ENCODE assay signal across 14 cellular contexts in genomic region chr11:95584589-95584988, GRCh38.
DNase-seq lines count a peak whose midpoint lies in the region; ATAC-seq, FAIRE-seq and TF ChIP-seq lines count a peak whose summit lies in the region.
"Had no signal": no experiment of that assay in that cellular context is flagged by ENCODE, and none has a peak within 500 bp of the region (broad histone marks: within the 10 kb centered on the region; RNA-seq: fewer than 3 reads in every experiment).

No MANE protein-coding gene starts in this region.

- H3K36me3 ChIP-seq in astrocyte (ENCODE audit: insufficient read depth, low read length) = no peaks in the 10 kb centered on the region
- H3K36me3 ChIP-seq in small intestine (ENCODE audit: control insufficient read depth in 2 of 2, insufficient read depth in 2 of 2, low read length in 2 of 2) = no peaks in the 10 kb centered on the region
- H3K36me3 ChIP-seq in sigmoid colon = no peaks in the 10 kb centered on the region
- H3K36me3 ChIP-seq: upper lobe of left lung had no signal

- H4K20me1 ChIP-seq in astrocyte (ENCODE audit: insufficient read depth, low read length) = no peaks in the 10 kb centered on the region

- no peak overlapping the region for H3K4me3 ChIP-seq in GM12875 (ENCODE audit: low read depth, low read length)
- no peak overlapping the region for H3K4me3 ChIP-seq in astrocyte (ENCODE audit: insufficient read depth, low read depth, low read length)
- H3K4me3 ChIP-seq in small intestine (ENCODE audit: low read depth in 1 of 2, low read length in 2 of 2) = no peak overlapping the region
- no peak overlapping the region for H3K4me3 ChIP-seq in sigmoid colon
- H3K4me3 ChIP-seq: upper lobe of left lung had no signal

- TF ChIP-seq CTCF in GM12875 (IDR thresholded peaks at IDR 0.05; ENCODE audit: borderline replicate concordance, insufficient read depth, low read depth, low read length) = peak; percentile 2; the same call in 1 of the 2 replicates
- TF ChIP-seq CTCF in astrocyte (IDR thresholded peaks at IDR 0.05; ENCODE audit: insufficient read depth, low read depth, low read length) = no peak
- no peak for TF ChIP-seq CTCF in sigmoid colon (IDR thresholded peaks at IDR 0.05)
- no peak for TF ChIP-seq CTCF in foreskin keratinocyte (conservative IDR thresholded peaks at IDR 0.05)

- no peaks in the 10 kb centered on the region for H3K27me3 ChIP-seq in astrocyte (ENCODE audit: insufficient read depth, low read length)
- H3K27me3 ChIP-seq in small intestine (ENCODE audit: control insufficient read depth in 2 of 2, insufficient read depth in 2 of 2, low read length in 2 of 2) = no peaks in the 10 kb centered on the region
- no peaks in the 10 kb centered on the region for H3K27me3 ChIP-seq in sigmoid colon
- no peaks in the 10 kb centered on the region for H3K27me3 ChIP-seq in foreskin keratinocyte
- H3K27me3 ChIP-seq: upper lobe of left lung had no signal

- peaks cover 13% of the 10 kb centered on the region for H3K4me1 ChIP-seq in astrocyte (ENCODE audit: insufficient read depth, low read length)
- no peaks in the 10 kb centered on the region for H3K4me1 ChIP-seq in small intestine (ENCODE audit: control insufficient read depth in 2 of 2, insufficient read depth in 1 of 2, low read depth in 1 of 2, low read length in 1 of 2)
- no peaks in the 10 kb centered on the region for H3K4me1 ChIP-seq in sigmoid colon
- H3K4me1 ChIP-seq in foreskin keratinocyte = peaks cover 19% of the 10 kb centered on the region
- H3K4me1 ChIP-seq: upper lobe of left lung had no signal

- H3K27ac Mint-ChIP-seq in astrocyte (ENCODE audit: unreplicated experiment) = no peak overlapping the region

- no peak overlapping the region for H3K9ac ChIP-seq in astrocyte (ENCODE audit: low read length)

- no peaks in the 10 kb centered on the region for H3K79me2 ChIP-seq in astrocyte (ENCODE audit: insufficient read depth, low read length)

- DNase-seq in astrocyte (ENCODE audit: low read depth) (no peak), small intestine (no peak), NCI-H774 (lab: John Stamatoyannopoulos, UW) (no peak), sigmoid colon (no peak), foreskin keratinocyte (no peak)
- DNase-seq: activated effector memory CD4-positive, alpha-beta T cell treated with Interleukin-2 at 50 U/mL for 16 hours; upper lobe of left lung had no signal

- no peak for TF ChIP-seq POLR2A in sigmoid colon (IDR thresholded peaks at IDR 0.05)

- H3K27me3 Mint-ChIP-seq in astrocyte (ENCODE audit: low read depth, unreplicated experiment) = no peaks in the 10 kb centered on the region
- H3K27me3 Mint-ChIP-seq: central memory CD8-positive, alpha-beta T cell had no signal

- H3K4me2 ChIP-seq in astrocyte (ENCODE audit: low read length) = no peak overlapping the region

- H3K9me3 Mint-ChIP-seq in astrocyte (ENCODE audit: unreplicated experiment) = no peaks in the 10 kb centered on the region
- H3K9me3 Mint-ChIP-seq: central memory CD8-positive, alpha-beta T cell had no signal

- FAIRE-seq in astrocyte (lab: Jason Lieb, UNC) (no peak), small intestine (lab: Jason Lieb, UNC) (no peak)
- FAIRE-seq: GM18507 had no signal

- TF ChIP-seq EP300 in sigmoid colon (IDR thresholded peaks at IDR 0.05) = no peak

- ATAC-seq in GM19351 (IDR thresholded peaks at IDR 0.05; ENCODE audit: unreplicated experiment) (peak; percentile 92), HG03175 (IDR thresholded peaks at IDR 0.05; ENCODE audit: unreplicated experiment) (peak; percentile 68), foreskin keratinocyte (no peak)
- ATAC-seq: sciatic nerve had no signal

- no peak overlapping the region for H3K4me3 Mint-ChIP-seq in astrocyte (ENCODE audit: unreplicated experiment)
- H3K4me3 Mint-ChIP-seq: central memory CD8-positive, alpha-beta T cell; HFFc6 had no signal

- H3K27ac ChIP-seq in astrocyte (ENCODE audit: low read depth, low read length) = peak overlapping the region; percentile 39
- no peak overlapping the region for H3K27ac ChIP-seq in small intestine (ENCODE audit: low read depth in 1 of 2, low read length in 1 of 2)
- H3K27ac ChIP-seq in sigmoid colon = no peak overlapping the region
- no peak overlapping the region for H3K27ac ChIP-seq in foreskin keratinocyte
- H3K27ac ChIP-seq: upper lobe of left lung had no signal

- no peaks in the 10 kb centered on the region for H3K36me3 Mint-ChIP-seq in astrocyte (ENCODE audit: low read depth, unreplicated experiment)

- 76 to 91% (median 85%) methylated on average over 2 of the region's 2 CpGs for WGBS in small intestine, 3 donors
- 70 to 88% methylated on average over 2 of the region's 2 CpGs for WGBS in sigmoid colon, 2 donors

- intact Hi-C loops in sigmoid colon (cut with DNase I) = no loop called here

- H3K9me3 ChIP-seq in astrocyte (ENCODE audit: insufficient read depth, low read depth, low read length) (no peaks in the 10 kb centered on the region), small intestine (ENCODE audit: control insufficient read depth, low read depth) (no peaks in the 10 kb centered on the region), sigmoid colon (no peaks in the 10 kb centered on the region)
- H3K9me3 ChIP-seq: upper lobe of left lung had no signal

- H3K4me1 Mint-ChIP-seq in astrocyte (ENCODE audit: low read depth, unreplicated experiment) = peaks cover 15% of the 10 kb centered on the region
- H3K4me1 Mint-ChIP-seq: central memory CD8-positive, alpha-beta T cell had no signal

- H2AFZ ChIP-seq in astrocyte (ENCODE audit: low read depth, low read length) = no peak overlapping the region
